ENCODE assay signal across 8 cellular contexts in the genomic region with DNA sequence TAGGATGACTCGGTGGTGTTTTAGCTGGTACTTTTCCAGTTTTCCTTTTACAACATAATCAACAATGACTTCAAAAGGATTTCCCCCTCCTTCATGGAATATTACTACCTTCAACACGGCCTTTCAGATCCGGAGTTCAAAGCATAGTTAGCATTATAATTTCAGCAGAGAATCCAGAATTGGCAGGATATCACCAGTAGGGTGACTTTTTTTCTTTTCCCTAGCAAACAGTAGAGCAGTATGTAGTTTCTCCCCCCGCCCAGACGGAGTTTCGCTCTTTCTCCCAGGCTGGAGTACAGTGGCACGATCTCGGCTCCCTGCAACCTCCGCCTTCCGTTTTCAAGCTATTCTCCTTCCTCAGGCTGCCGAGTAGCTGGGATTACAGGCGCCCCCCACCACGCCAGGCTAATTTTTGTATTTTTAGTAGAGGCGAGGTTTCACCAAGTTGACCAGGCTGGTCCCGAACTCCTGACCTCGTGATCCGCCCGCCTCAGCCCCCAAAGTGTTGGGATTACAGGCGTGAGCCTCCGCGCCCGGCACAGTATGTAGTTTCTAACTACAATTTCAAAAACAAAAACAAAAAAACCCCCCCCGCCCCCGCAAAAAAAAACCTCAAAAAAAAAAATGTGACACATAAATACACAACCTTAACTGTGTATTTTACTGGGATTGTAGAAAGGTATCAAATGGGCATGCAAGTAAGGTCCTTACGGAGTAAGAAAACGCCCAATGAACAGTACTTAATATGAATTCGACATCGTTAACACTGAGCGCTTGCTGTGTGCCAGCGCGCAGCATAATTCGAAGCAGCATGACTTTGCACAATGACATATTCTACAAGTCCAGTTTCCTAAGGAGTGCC. TPM values are rescaled to one million over a fixed set of nuclear protein-coding genes. Genes with fewer than 3 reads are reported as not detected.
DNase-seq lines count a peak whose midpoint lies in the region; ATAC-seq and TF ChIP-seq lines count a peak whose summit lies in the region.

No MANE protein-coding gene starts in this region.

- H3K27ac Mint-ChIP-seq in nephron: peak overlapping the region; percentile 100

- TF ChIP-seq CTCF in AG04449 (IDR thresholded peaks at IDR 0.05; ENCODE audit: insufficient read depth, low read length, missing control alignments): no peak
- TF ChIP-seq CTCF in RWPE2 (IDR thresholded peaks at IDR 0.05; ENCODE audit: poor library complexity, severe bottlenecking): no peak
- TF ChIP-seq CTCF in fibroblast of pulmonary artery (IDR thresholded peaks at IDR 0.05; ENCODE audit: low read length, missing control alignments): peak; percentile 30
- peak; percentile 17 to 43 (median 30) for TF ChIP-seq CTCF in nephron (IDR thresholded peaks at IDR 0.05; ENCODE audit: unreplicated experiment in 3 of 3)
- TF ChIP-seq CTCF in suprapubic skin (IDR thresholded peaks at IDR 0.05): peak; percentile 6 to 20

- H3K27me3 ChIP-seq in RWPE2 (ENCODE audit: insufficient read depth, poor library complexity, severe bottlenecking): no peaks in the 10 kb centered on the region
- no peaks in the 10 kb centered on the region for H3K27me3 ChIP-seq in suprapubic skin

- H3K27me3 Mint-ChIP-seq in nephron (ENCODE audit: low read depth): no peaks in the 10 kb centered on the region

- CTCF ChIA-PET in AG04449 (lab: Yijun Ruan, JAX): interaction anchor here (0.9 to 4.9 kb wide), 3 partner anchors 9 to 230 kb away, joined by 4 to 18 read pairs (median 4); a partner anchor contains a TSS

- peak; percentile 9 for ATAC-seq in GM18870 (IDR thresholded peaks at IDR 0.05; ENCODE audit: unreplicated experiment)
- ATAC-seq in RWPE2 (ENCODE audit: low read depth): peak; percentile 44; the same call in 2 of the 3 replicates

- POLR2A ChIA-PET in AG04449 (lab: Yijun Ruan, JAX): interaction anchor here (0.8 to 2.7 kb wide), 7 partner anchors 10 to 322 kb away, joined by 3 to 16 read pairs (median 5); partner anchors contain the start of gene HNRNPU

- DNase-seq in AG04449 (ENCODE audit: low read depth, low spot score): no peak
- DNase-seq in RWPE2 (ENCODE audit: low spot score): no peak
- DNase-seq in activated effector memory CD4-positive, alpha-beta T cell treated with Interleukin-2 at 50 U/mL for 16 hours: peak; percentile 44
- DNase-seq in fibroblast of pulmonary artery (ENCODE audit: low read depth): peak; percentile 77
- peak in 1 of 2 donors; percentile 78 for DNase-seq in suprapubic skin (ENCODE audit: low spot score in 2 of 2)

- H3K36me3 Mint-ChIP-seq in nephron (ENCODE audit: low read depth): peaks cover 15% of the 10 kb centered on the region

- peak overlapping the region; percentile 94 for H3K27ac ChIP-seq in RWPE2 (ENCODE audit: poor library complexity, severe bottlenecking)
- H3K27ac ChIP-seq in suprapubic skin: peak overlapping the region; percentile 99

- H3K4me1 Mint-ChIP-seq in nephron: peaks cover 27% of the 10 kb centered on the region

- peak in 1 of 2 donors; percentile 16 for TF ChIP-seq POLR2A in suprapubic skin (IDR thresholded peaks at IDR 0.05)

- TF ChIP-seq RAD21 in Ishikawa (IDR thresholded peaks at IDR 0.05; ENCODE audit: low read depth): no peak

- peak overlapping the region; percentile 89 to 97 (median 95) for H3K4me3 Mint-ChIP-seq in nephron

- peak overlapping the region; percentile 73 for H3K4me3 ChIP-seq in AG04449 (ENCODE audit: low read depth, low read length)
- H3K4me3 ChIP-seq in RWPE2 (ENCODE audit: severe bottlenecking): peak overlapping the region; percentile 70
- peak overlapping the region; percentile 62 for H3K4me3 ChIP-seq in fibroblast of pulmonary artery (replicated peaks; ENCODE audit: low read depth, low read length)
- H3K4me3 ChIP-seq in suprapubic skin: peak overlapping the region; percentile 91

- H3K36me3 ChIP-seq in RWPE2 (ENCODE audit: low read depth) (peaks cover 11% of the 10 kb centered on the region), suprapubic skin (peaks cover 5% of the 10 kb centered on the region)

- H3K9me3 Mint-ChIP-seq in nephron: no peaks in the 10 kb centered on the region

- no peak for TF ChIP-seq EP300 in Ishikawa (IDR thresholded peaks at IDR 0.05; ENCODE audit: borderline replicate concordance)
- no peak for TF ChIP-seq EP300 in suprapubic skin (IDR thresholded peaks at IDR 0.05)

- under 1% methylated on average over 32 of the region's 32 CpGs for WGBS in suprapubic skin

- no peaks in the 10 kb centered on the region for H3K9me3 ChIP-seq in RWPE2 (ENCODE audit: severe bottlenecking)
- H3K9me3 ChIP-seq in suprapubic skin: no peaks in the 10 kb centered on the region

- H3K4me1 ChIP-seq in RWPE2 (ENCODE audit: insufficient read depth, poor library complexity, severe bottlenecking) (peaks cover 9% of the 10 kb centered on the region), suprapubic skin (peaks cover 31% of the 10 kb centered on the region)

TF ChIP-seq in Ishikawa, 13 proteins besides CTCF, POLR2A, EP300 and RAD21:
- no peak; the same call in 1 of the 2 replicates for TF ChIP-seq TAF1 (IDR thresholded peaks at IDR 0.05; ENCODE audit: low read depth)
- 0 out of 2 replicates have a peak, but pooled peaks have one; percentile 1 for TF ChIP-seq YY1 (IDR thresholded peaks at IDR 0.05; ENCODE audit: low read depth)
- TF ChIP-seq, protein P1, sequence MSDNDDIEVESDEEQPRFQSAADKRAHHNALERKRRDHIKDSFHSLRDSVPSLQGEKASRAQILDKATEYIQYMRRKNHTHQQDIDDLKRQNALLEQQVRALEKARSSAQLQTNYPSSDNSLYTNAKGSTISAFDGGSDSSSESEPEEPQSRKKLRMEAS (IDR thresholded peaks at IDR 0.05): no peak
- 0 out of 2 replicates have a peak, but pooled peaks have one; percentile 32 for TF ChIP-seq CREB1 (IDR thresholded peaks at IDR 0.05; ENCODE audit: low read depth)
- TF ChIP-seq NFIC (IDR thresholded peaks at IDR 0.05): no peak
- no peak for TF ChIP-seq EGR1 (IDR thresholded peaks at IDR 0.05)
- no peak for TF ChIP-seq CEBPB (IDR thresholded peaks at IDR 0.05)
- no peak for TF ChIP-seq TEAD4 (IDR thresholded peaks at IDR 0.05)
- TF ChIP-seq REST (IDR thresholded peaks at IDR 0.05; ENCODE audit: low read depth): no peak
- no peak for TF ChIP-seq FOXM1 (IDR thresholded peaks at IDR 0.05; ENCODE audit: borderline replicate concordance, low read depth)
- TF ChIP-seq ZBTB7A (IDR thresholded peaks at IDR 0.05; ENCODE audit: low read depth): no peak
- TF ChIP-seq, protein P2, sequence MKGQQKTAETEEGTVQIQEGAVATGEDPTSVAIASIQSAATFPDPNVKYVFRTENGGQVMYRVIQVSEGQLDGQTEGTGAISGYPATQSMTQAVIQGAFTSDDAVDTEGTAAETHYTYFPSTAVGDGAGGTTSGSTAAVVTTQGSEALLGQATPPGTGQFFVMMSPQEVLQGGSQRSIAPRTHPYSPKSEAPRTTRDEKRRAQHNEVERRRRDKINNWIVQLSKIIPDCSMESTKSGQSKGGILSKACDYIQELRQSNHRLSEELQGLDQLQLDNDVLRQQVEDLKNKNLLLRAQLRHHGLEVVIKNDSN (IDR thresholded peaks at IDR 0.05): no peak
- TF ChIP-seq TCF12 (IDR thresholded peaks at IDR 0.05; ENCODE audit: low read depth): no peak

RNA-seq across cellular contexts. Expression of gene COX20, which starts 1.5 kb away (rescaled TPM):
- total RNA-seq in suprapubic skin: 10 to 100 TPM; 19.4 to 30.3 (median 25.3) TPM

RNA-seq across cellular contexts. Expression of gene HNRNPU, which starts 30.4 kb away (rescaled TPM):
- total RNA-seq in suprapubic skin: 100 to 1,000 TPM; 275 to 441 (median 310) TPM

Comparison
In these comparisons a context has a peak if more than half of its experiments do, and no peak if none do; other contexts are left out.
1. DNase-seq: peak in activated effector memory CD4-positive, alpha-beta T cell treated with Interleukin-2 at 50 U/mL for 16 hours (single experiment) and fibroblast of pulmonary artery (single experiment); none in AG04449 (single experiment) and RWPE2 (single experiment).
2. CTCF ChIP-seq: peak in fibroblast of pulmonary artery (single experiment), nephron (3 of 3) and suprapubic skin (2 of 2); none in AG04449 (single experiment) and RWPE2 (single experiment).
3. Peak in every context shown above with its lines, with median percentiles within 50 percentile points of each other: H3K4me3 ChIP-seq.